Comparison of ENCODE assay signal across 8 cellular contexts in genomic region chr6:122730775-122731386, GRCh38. TPM values are rescaled to one million over a fixed set of nuclear protein-coding genes. Genes with fewer than 3 reads are reported as not detected.
DNase-seq lines count a peak whose midpoint lies in the region; ATAC-seq, FAIRE-seq and TF ChIP-seq lines count a peak whose summit lies in the region.

No MANE protein-coding gene starts in this region.

- no peak overlapping the region for H3K27ac Mint-ChIP-seq in CD8-positive, alpha-beta T cell

- peak; percentile 60 for TF ChIP-seq CTCF in CD8-positive, alpha-beta T cell (IDR thresholded peaks at IDR 0.05)
- TF ChIP-seq CTCF in HL-60 (IDR thresholded peaks at IDR 0.05; ENCODE audit: insufficient read depth, low read length) (peak; percentile 20), Peyer's patch (IDR thresholded peaks at IDR 0.05) (peak; percentile 28 to 87 (median 74)), pancreas (IDR thresholded peaks at IDR 0.05) (peak; percentile 27 to 59 (median 52))

- no peak overlapping the region for H3K4me3 Mint-ChIP-seq in CD8-positive, alpha-beta T cell

- H3K27me3 ChIP-seq in CD8-positive, alpha-beta T cell (ENCODE audit: insufficient read depth, low read length): no peaks in the 10 kb centered on the region
- H3K27me3 ChIP-seq in HL-60 (ENCODE audit: insufficient read depth, poor library complexity, severe bottlenecking): peaks cover 5% of the 10 kb centered on the region
- no peaks in the 10 kb centered on the region for H3K27me3 ChIP-seq in Peyer's patch
- no peaks in the 10 kb centered on the region for H3K27me3 ChIP-seq in pancreas

- 1 to 2% methylated on average over 4 of the region's 4 CpGs for WGBS in pancreas, 2 donors

- POLR2A ChIA-PET in CD8-positive, alpha-beta T cell (lab: Charles Lee): interaction anchor here (0.6 kb wide), 1 partner anchor 1615 kb away, joined by 3 read pairs; no protein-coding TSS in a partner anchor

- DNase-seq in CD8-positive, alpha-beta T cell: no peak
- DNase-seq in HL-60 (ENCODE audit: low read depth in 1 of 2, low spot score in 1 of 2): no peak
- no peak for DNase-seq in Peyer's patch
- DNase-seq in pancreas: peak in 1 of 6 donors; percentile 23

- no peaks in the 10 kb centered on the region for H3K9me3 Mint-ChIP-seq in CD8-positive, alpha-beta T cell

- H3K36me3 Mint-ChIP-seq in CD8-positive, alpha-beta T cell: no peaks in the 10 kb centered on the region

- H3K4me1 Mint-ChIP-seq in CD8-positive, alpha-beta T cell (ENCODE audit: low read depth): no peaks in the 10 kb centered on the region

- no peaks in the 10 kb centered on the region for H3K9me3 ChIP-seq in CD8-positive, alpha-beta T cell (ENCODE audit: low read length)
- H3K9me3 ChIP-seq in Peyer's patch (no peaks in the 10 kb centered on the region), pancreas (no peaks in the 10 kb centered on the region)

- no peak for ATAC-seq in CD8-positive, alpha-beta T cell
- ATAC-seq in GM18511 (IDR thresholded peaks at IDR 0.05; ENCODE audit: unreplicated experiment) (peak; percentile 63), esophagus mucosa (peak; percentile 58), pancreas (peak in 3 of 4 donors; percentile 74 to 84 (median 81)), HG03521 (IDR thresholded peaks at IDR 0.05; ENCODE audit: unreplicated experiment) (no peak), HG03457 (IDR thresholded peaks at IDR 0.05; ENCODE audit: unreplicated experiment) (no peak)

- no peaks in the 10 kb centered on the region for H3K4me1 ChIP-seq in CD8-positive, alpha-beta T cell (ENCODE audit: insufficient read depth, low read length)
- H3K4me1 ChIP-seq in Peyer's patch (no peaks in the 10 kb centered on the region), pancreas (no peaks in the 10 kb centered on the region)

- no peak for TF ChIP-seq POLR2A in Peyer's patch (IDR thresholded peaks at IDR 0.05)

- H3K4me3 ChIP-seq in CD8-positive, alpha-beta T cell (ENCODE audit: low read depth, low read length): no peak overlapping the region
- H3K4me3 ChIP-seq in HL-60 (replicated peaks; ENCODE audit: insufficient read depth, low read length) (no peak overlapping the region), Peyer's patch (no peak overlapping the region), pancreas (no peak overlapping the region)

- intact Hi-C loops in CD8-positive, alpha-beta T cell (cut with DNase I, micrococcal nuclease): loop anchor here (1.0 to 2.0 kb wide), 2 partner anchors 108 to 586 kb away; no protein-coding TSS in a partner anchor
- intact Hi-C loops in pancreas (cut with DNase I): loop anchor here in 2 of 3 donors (5.0 to 10.0 kb wide), 3 partner anchors 54 to 106 kb away; partner anchors contain the start of gene SMPDL3A (in 1 of the 2)

- no peaks in the 10 kb centered on the region for H3K36me3 ChIP-seq in CD8-positive, alpha-beta T cell (ENCODE audit: insufficient read depth, low read length)
- H3K36me3 ChIP-seq in Peyer's patch: no peaks in the 10 kb centered on the region
- no peaks in the 10 kb centered on the region for H3K36me3 ChIP-seq in pancreas

- no peak overlapping the region for H3K27ac ChIP-seq in CD8-positive, alpha-beta T cell (ENCODE audit: low read depth, low read length)
- H3K27ac ChIP-seq in HL-60 (replicated peaks) (no peak overlapping the region), Peyer's patch (no peak overlapping the region), pancreas (no peak overlapping the region)

- CTCF ChIA-PET in CD8-positive, alpha-beta T cell (lab: Charles Lee): interaction anchor here (0.6 to 1.9 kb wide), 7 partner anchors 10 to 108 kb away, joined by 3 to 14 read pairs (median 4); no protein-coding TSS in a partner anchor

- peaks cover 6% of the 10 kb centered on the region for H3K27me3 Mint-ChIP-seq in CD8-positive, alpha-beta T cell (ENCODE audit: low read depth)

- FAIRE-seq in pancreas (lab: Jason Lieb, UNC): peak; percentile 71

RNA-seq across cellular contexts. Expression of gene FABP7, which starts 48.6 kb away (rescaled TPM):
- not detected for total RNA-seq in CD8-positive, alpha-beta T cell
- total RNA-seq in Peyer's patch (not detected), esophagus mucosa (not detected), pancreas (not detected)
- not detected for polyA plus RNA-seq in pancreas

RNA-seq across cellular contexts. Expression of gene SMPDL3A, which starts 58.2 kb away (rescaled TPM):
- not detected for total RNA-seq in CD8-positive, alpha-beta T cell
- total RNA-seq in Peyer's patch: 100 to 1,000 TPM in 3 of 4 donors, 10 to 100 TPM in 1; 15.7 to 641 (median 190) TPM
- 11.8 TPM for total RNA-seq in esophagus mucosa
- 10 to 100 TPM in 4 of 6 donors, 1 to 10 TPM in 2; 8.7 to 12.6 (median 10.6) TPM for total RNA-seq in pancreas
- polyA plus RNA-seq in pancreas: 10 to 100 TPM in 1 of 2 donors, 1 to 10 TPM in 1; 7.4 to 19.8 TPM

Comparison
In these comparisons a context has a peak if more than half of its experiments do, and no peak if none do; other contexts are left out.
1. ATAC-seq: peak in GM18511 (single experiment), esophagus mucosa (single experiment) and pancreas (3 of 4); none in CD8-positive, alpha-beta T cell (single experiment), HG03521 (single experiment) and HG03457 (single experiment).
2. CTCF ChIP-seq: peak in every context shown above with its lines; median percentile 74 in Peyer's patch; 60 in CD8-positive, alpha-beta T cell; 52 in pancreas; 20 in HL-60.
3. RNA of gene SMPDL3A, which starts 58.2 kb away (total RNA-seq): 15.7 to 641 TPM in Peyer's patch, 11.8 TPM in esophagus mucosa (single experiment) and 8.7 to 12.6 TPM in pancreas; not detected in CD8-positive, alpha-beta T cell; every median in the first group is over 4 times any median in the second.